In the genomic region with DNA sequence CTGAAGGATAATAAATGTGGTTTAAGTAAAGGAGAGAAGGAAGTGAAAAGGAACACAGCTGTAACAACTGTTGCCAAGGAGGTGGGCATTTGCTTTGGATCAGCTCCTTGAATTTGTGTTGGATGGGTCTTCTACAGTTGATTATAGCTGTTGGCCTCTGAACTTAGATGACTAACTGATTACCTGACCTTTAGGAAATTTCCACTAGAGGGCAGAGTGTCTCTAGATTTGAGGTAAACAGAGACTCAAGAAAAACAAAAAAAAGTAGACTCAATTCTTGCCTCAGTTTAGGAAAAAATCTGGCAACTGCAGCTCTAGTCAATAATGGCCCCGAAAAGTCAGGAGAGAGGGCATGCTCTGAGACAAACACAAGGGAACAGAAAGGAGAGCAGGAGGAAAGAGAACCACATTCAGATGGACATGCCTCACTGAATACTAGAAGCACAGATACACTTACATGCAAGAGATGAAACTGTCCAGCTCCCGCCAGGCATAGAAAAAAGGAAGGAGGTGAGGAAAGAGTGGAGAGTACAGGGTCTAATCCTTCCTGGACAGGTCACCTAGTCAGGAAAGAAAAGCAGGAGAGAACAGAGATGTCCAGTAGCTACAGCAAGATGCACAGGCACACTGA, we compare ENCODE assay signal across 1 cellular context.
TF ChIP-seq lines count a peak whose summit lies in the region.

No MANE protein-coding gene starts in this region.

TF ChIP-seq in IMR-90, 13 proteins besides CTCF, POLR2A, EP300 and RAD21:
- TF ChIP-seq FOS (IDR thresholded peaks at IDR 0.05; ENCODE audit: low read depth, low read length) (no peak), MAFK (IDR thresholded peaks at IDR 0.05; ENCODE audit: low read depth, low read length) (no peak), SMC3 (IDR thresholded peaks at IDR 0.05; ENCODE audit: low read depth, low read length) (peak; percentile 69)
